In genomic region chr1:115809847-115810246, GRCh38 we compare ENCODE assay signal across 20 cellular contexts. TPM values are rescaled to one million over a fixed set of nuclear protein-coding genes. Genes with fewer than 3 reads are reported as not detected.
A peak's percentile ranks its signal among the peaks of the same experiment; 100 is the strongest.
DNase-seq lines count a peak whose midpoint lies in the region; FAIRE-seq and TF ChIP-seq lines count a peak whose summit lies in the region.
"Had no signal": no experiment of that assay in that cellular context is flagged by ENCODE, and none has a peak within 500 bp of the region (broad histone marks: within the 10 kb centered on the region; RNA-seq: fewer than 3 reads in every experiment).

No MANE protein-coding gene starts in this region.

- dilution Hi-C loops in keratinocyte (cut with MboI; ENCODE audit: extremely low pct_ligation_motif_present, low sequenced_read_pairs) = loop anchor here (25.0 kb wide), 1 partner anchor 177 kb away; the partner anchor contains the start of gene SLC22A15

- no peak overlapping the region for H3K4me3 ChIP-seq in keratinocyte (ENCODE audit: control insufficient read depth in 2 of 3, extremely low read depth in 1 of 3, insufficient read depth in 2 of 3, low read depth in 1 of 3, low read length in 3 of 3)
- H3K4me3 ChIP-seq: A549, GM12878 had no signal

- H3K9ac ChIP-seq in keratinocyte (ENCODE audit: control insufficient read depth, extremely low read depth, insufficient read depth, low read length) = no peak overlapping the region

- no peaks in the 10 kb centered on the region for H3K36me3 Mint-ChIP-seq in activated CD4-positive, alpha-beta T cell treated with anti-CD3 and anti-CD28 coated beads, Interleukin-2, amount 10 ng/mL, durations not matched to agents 24 days and 14 days (ENCODE audit: low read depth)
- H3K36me3 Mint-ChIP-seq: CD14-positive monocyte; CD8-positive, alpha-beta T cell had no signal

- no peaks in the 10 kb centered on the region for H3K9me1 ChIP-seq in keratinocyte (ENCODE audit: control insufficient read depth, extremely low read depth, insufficient read depth, low read length)

- no peak overlapping the region for H3K4me2 ChIP-seq in keratinocyte (ENCODE audit: control insufficient read depth, extremely low read depth, insufficient read depth, low read depth, low read length)
- H3K4me2 ChIP-seq: A549 had no signal

- H3K27ac ChIP-seq in VCaP = peak overlapping the region; percentile 98
- no peak overlapping the region for H3K27ac ChIP-seq in keratinocyte (ENCODE audit: control insufficient read depth, insufficient read depth, low read length)
- H3K27ac ChIP-seq: A549, HL-60 had no signal

- H3K79me2 ChIP-seq in keratinocyte (ENCODE audit: control insufficient read depth, insufficient read depth, low read length) = no peaks in the 10 kb centered on the region

- no peaks in the 10 kb centered on the region for H3K27me3 ChIP-seq in keratinocyte (ENCODE audit: control insufficient read depth, extremely low read depth, insufficient read depth, low read length)

- H2AFZ ChIP-seq in keratinocyte (ENCODE audit: control insufficient read depth, low read length) = peak overlapping the region; percentile 10

- no peaks in the 10 kb centered on the region for H3K9me3 Mint-ChIP-seq in activated CD4-positive, alpha-beta T cell treated with anti-CD3 and anti-CD28 coated beads, Interleukin-2, amount 10 ng/mL, durations not matched to agents 24 days and 14 days
- H3K9me3 Mint-ChIP-seq: CD14-positive monocyte; CD8-positive, alpha-beta T cell had no signal

- no peak for TF ChIP-seq CTCF in VCaP (conservative IDR thresholded peaks at IDR 0.05)
- TF ChIP-seq CTCF in keratinocyte (optimal IDR thresholded peaks at IDR 0.05 in 1 of 3, IDR thresholded peaks at IDR 0.05 in 1 of 3, conservative IDR thresholded peaks at IDR 0.05 in 1 of 3; ENCODE audit: extremely low read depth in 1 of 3, insufficient read depth in 2 of 3, low read length in 3 of 3) = no peak

- no peaks in the 10 kb centered on the region for H3K9me3 ChIP-seq in keratinocyte (ENCODE audit: control insufficient read depth, low read depth, low read length)
- H3K9me3 ChIP-seq: A549 had no signal

- intact Hi-C loops in activated CD4-positive, alpha-beta T cell treated with anti-CD3 and anti-CD28 coated beads, Interleukin-2, amount 10 ng/mL, durations not matched to agents 24 days and 14 days (cut with micrococcal nuclease) = loop anchor here (5.0 kb wide), 1 partner anchor 687 kb away; no protein-coding TSS in a partner anchor

- peaks cover 11% of the 10 kb centered on the region for H3K27me3 Mint-ChIP-seq in activated CD4-positive, alpha-beta T cell treated with anti-CD3 and anti-CD28 coated beads, Interleukin-2, amount 10 ng/mL, durations not matched to agents 24 days and 14 days

- peak; percentile 41 for DNase-seq in activated CD4-positive, alpha-beta T cell treated with anti-CD3 and anti-CD28 coated beads, Interleukin-2, amount 10 ng/mL, durations not matched to agents 24 days and 14 days
- DNase-seq in activated CD4-positive, alpha-beta T cell treated with anti-CD3 and anti-CD28 coated beads for 48 hours = no peak
- peak; percentile 21 for DNase-seq in NCI-H1694 (lab: John Stamatoyannopoulos, UW)
- DNase-seq in keratinocyte (ENCODE audit: low read depth, low spot score) = no peak
- no peak for DNase-seq in NCI-H1092 (lab: John Stamatoyannopoulos, UW)
- no peak for DNase-seq in HCEC 1CT
- DNase-seq: CD8-positive, alpha-beta T cell; COR-L47; DMS79 had no signal

- H3K27ac Mint-ChIP-seq in activated CD4-positive, alpha-beta T cell treated with anti-CD3 and anti-CD28 coated beads, Interleukin-2, amount 10 ng/mL, durations not matched to agents 24 days and 14 days = no peak overlapping the region
- H3K27ac Mint-ChIP-seq: CD14-positive monocyte; CD8-positive, alpha-beta T cell had no signal

- H3K4me1 ChIP-seq in keratinocyte (ENCODE audit: control insufficient read depth, extremely low read depth, insufficient read depth, low read length) = peaks cover 13% of the 10 kb centered on the region
- H3K4me1 ChIP-seq: A549 had no signal

- H4K20me1 ChIP-seq in keratinocyte (ENCODE audit: control insufficient read depth, extremely low read depth, insufficient read depth, low read length) = no peaks in the 10 kb centered on the region

- no peak overlapping the region for H3K4me3 Mint-ChIP-seq in activated CD4-positive, alpha-beta T cell treated with anti-CD3 and anti-CD28 coated beads, Interleukin-2, amount 10 ng/mL, durations not matched to agents 24 days and 14 days
- H3K4me3 Mint-ChIP-seq: CD14-positive monocyte; CD8-positive, alpha-beta T cell had no signal

- H3K36me3 ChIP-seq in keratinocyte (ENCODE audit: control insufficient read depth in 2 of 2, extremely low read depth in 1 of 2, insufficient read depth in 2 of 2, low read length in 2 of 2) = no peaks in the 10 kb centered on the region

- no peaks in the 10 kb centered on the region for H3K4me1 Mint-ChIP-seq in activated CD4-positive, alpha-beta T cell treated with anti-CD3 and anti-CD28 coated beads, Interleukin-2, amount 10 ng/mL, durations not matched to agents 24 days and 14 days

- no peak for FAIRE-seq in keratinocyte (lab: Jason Lieb, UNC)
- FAIRE-seq: A549, D721Med, GM12878, GM18507 had no signal

RNA-seq across cellular contexts. Expression of gene NHLH2, which starts 31.1 kb away (rescaled TPM):
- total RNA-seq in activated CD4-positive, alpha-beta T cell treated with anti-CD3 and anti-CD28 coated beads, Interleukin-2, amount 10 ng/mL, durations not matched to agents 24 days and 14 days = not detected in 2 replicates
- 0.19 to 0.27 TPM (median 0.21 TPM) in 3 replicates for polyA plus RNA-seq in keratinocyte
- polyA plus RNA-seq in keratinocyte (2011; ENCODE audit: low read depth) = 0.25 TPM
- 0.13 TPM in 2 replicates for polyA plus RNA-seq in keratinocyte (2011; cell fraction: cytosol; rRNA removed)
- 0.59 and 0.63 TPM in 2 replicates for polyA plus RNA-seq in keratinocyte (2011; cell fraction: nucleus; rRNA removed)
- polyA plus RNA-seq in keratinocyte (2012; ENCODE audit: low replicate concordance) = 0.39 and 0.79 TPM in 2 replicates
- polyA minus RNA-seq in keratinocyte = 0.16 TPM in 1 of 3 replicates, not detected in the others
- not detected for polyA minus RNA-seq in keratinocyte (2011; cell fraction: cytosol; rRNA and poly(A)+ RNA removed)
- 0.11 and 0.16 TPM in 2 replicates for polyA minus RNA-seq in keratinocyte (2011; cell fraction: nucleus; rRNA and poly(A)+ RNA removed)
- total RNA-seq: CD8-positive, alpha-beta T cell; G401; GM12878; H4 had no signal
- polyA plus RNA-seq: A549, AG04450, BJ, CD14-positive monocyte had no signal

RNA-seq across cellular contexts. Expression of gene CASQ2, which starts 41.3 kb away (rescaled TPM):
- total RNA-seq in activated CD4-positive, alpha-beta T cell treated with anti-CD3 and anti-CD28 coated beads, Interleukin-2, amount 10 ng/mL, durations not matched to agents 24 days and 14 days = not detected in 2 replicates
- polyA plus RNA-seq in keratinocyte = 0.02 to 0.06 TPM (median 0.04 TPM) in 3 replicates
- polyA plus RNA-seq in keratinocyte (2011; ENCODE audit: low read depth) = not detected
- 0.03 and 0.04 TPM in 2 replicates for polyA plus RNA-seq in keratinocyte (2011; cell fraction: cytosol; rRNA removed)
- polyA plus RNA-seq in keratinocyte (2011; cell fraction: nucleus; rRNA removed) = 0.09 TPM in 1 of 2 replicates, not detected in the other
- polyA plus RNA-seq in keratinocyte (2012; ENCODE audit: low replicate concordance) = not detected in 2 replicates
- 0.10 TPM in 1 of 3 replicates, not detected in the others for polyA minus RNA-seq in keratinocyte
- polyA minus RNA-seq in keratinocyte (2011; cell fraction: cytosol; rRNA and poly(A)+ RNA removed) = not detected
- polyA minus RNA-seq in keratinocyte (2011; cell fraction: nucleus; rRNA and poly(A)+ RNA removed) = not detected in 2 replicates
- total RNA-seq: CD8-positive, alpha-beta T cell; G401; GM12878; H4 had no signal
- polyA plus RNA-seq: A549, AG04450, BJ, CD14-positive monocyte, GM12878 had no signal

Comparison
In these comparisons a context has a peak if more than half of its experiments do, and no peak if none do; other contexts are left out.
1. DNase-seq: peak in activated CD4-positive, alpha-beta T cell treated with anti-CD3 and anti-CD28 coated beads, Interleukin-2, amount 10 ng/mL, durations not matched to agents 24 days and 14 days (single experiment) and NCI-H1694 (single experiment); none in activated CD4-positive, alpha-beta T cell treated with anti-CD3 and anti-CD28 coated beads for 48 hours (single experiment), keratinocyte (single experiment), NCI-H1092 (single experiment) and HCEC 1CT (single experiment).